In the genomic region with DNA sequence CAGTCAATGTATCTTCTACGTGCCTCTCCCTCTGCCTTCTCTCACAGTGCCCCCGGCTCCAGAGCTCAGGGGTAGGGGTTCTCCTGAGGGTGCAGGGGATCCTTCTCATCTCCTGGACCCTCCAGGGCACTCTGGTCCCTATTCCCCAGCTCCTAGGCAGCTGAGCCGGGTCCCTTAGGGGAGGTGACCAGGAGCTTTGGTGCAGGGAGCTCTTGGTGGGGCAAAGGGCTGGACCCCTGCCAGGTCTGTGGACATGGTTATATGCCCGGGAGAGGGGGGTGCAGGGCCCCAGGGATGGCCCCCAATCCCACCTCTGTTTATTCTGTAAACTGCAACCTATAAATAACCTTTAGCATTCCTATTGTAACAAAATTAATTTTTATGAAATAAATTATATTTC, we compare ENCODE assay signal across 22 cellular contexts. TPM values are rescaled to one million over a fixed set of nuclear protein-coding genes. Genes with fewer than 3 reads are reported as not detected.
A peak's percentile ranks its signal among the peaks of the same experiment; 100 is the strongest.
DNase-seq lines count a peak whose midpoint lies in the region; ATAC-seq and TF ChIP-seq lines count a peak whose summit lies in the region.
"Had no signal": no experiment of that assay in that cellular context is flagged by ENCODE, and none has a peak within 500 bp of the region (broad histone marks: within the 10 kb centered on the region; RNA-seq: fewer than 3 reads in every experiment).

No MANE protein-coding gene starts in this region.

- TF ChIP-seq POLR2A in adrenal gland (IDR thresholded peaks at IDR 0.05) = no peak

- intact Hi-C loops in Right ventricle myocardium superior (cut with DNase I) = no loop called here
- intact Hi-C loops in heart right ventricle (cut with DNase I) = no loop called here
- intact Hi-C loops in dendritic cell treated with granulocyte-macrophage colony-stimulating factor and Interleukin-4, amounts not matched to agents 40 ng/mL and 50 ng/mL, for 4 days (cut with micrococcal nuclease) = no loop called here
- intact Hi-C loops in lower lobe of right lung (cut with DNase I) = no loop called here
- intact Hi-C loops in adrenal gland (cut with DNase I) = no loop called here
- intact Hi-C loops in natural killer cell (cut with micrococcal nuclease) = no loop called here

- 80 to 90% methylated on average over 4 of the region's 4 CpGs for WGBS in heart right ventricle, 2 donors
- WGBS in adrenal gland, 4 donors = 68 to 77% (median 71%) methylated on average over 3 to 4 of the region's 4 CpGs

- H3K4me3 ChIP-seq in heart right ventricle = no peak overlapping the region
- no peak overlapping the region for H3K4me3 ChIP-seq in lower lobe of right lung
- H3K4me3 ChIP-seq in adrenal gland = no peak overlapping the region
- H3K4me3 ChIP-seq: A549; BLaER1 treated with 17β-estradiol and CSF1 and Interleukin-3, amounts not matched to agents 10 nM and 100 nM; GM23248 had no signal

- peaks cover 0 to 50% (median 24%) of the 10 kb centered on the region in 9 donors for H3K36me3 ChIP-seq in heart right ventricle
- peaks cover 24% of the 10 kb centered on the region for H3K36me3 ChIP-seq in lower lobe of right lung
- H3K36me3 ChIP-seq in adrenal gland (replicated peaks in 1 of 2) = no peaks in the 10 kb centered on the region
- H3K36me3 ChIP-seq: BLaER1 treated with 17β-estradiol and CSF1 and Interleukin-3, amounts not matched to agents 10 nM and 100 nM had no signal

- H3K27me3 Mint-ChIP-seq in dendritic cell treated with granulocyte-macrophage colony-stimulating factor and Interleukin-4, amounts not matched to agents 40 ng/mL and 50 ng/mL, for 4 days = no peaks in the 10 kb centered on the region
- H3K27me3 Mint-ChIP-seq in natural killer cell (ENCODE audit: low read depth in 2 of 2) = peaks cover 7% of the 10 kb centered on the region in 2 donors

- DNase-seq in Right ventricle myocardium superior (peak; percentile 40), heart right ventricle (no peak), lower lobe of right lung (peak; percentile 47), adrenal gland (no peak), natural killer cell (no peak), NCI-H524 treated with DMSO at 0.1 percent for 48 hours (lab: John Stamatoyannopoulos, UW) (no peak)
- DNase-seq: 8988T; ACHN; AML-193; BE2C; CD4-positive, alpha-beta T cell; DMS 273 treated with DMSO at 0.1 percent for 48 hours; EL; GDM1; GM23248; H7; HCEC 1CT had no signal

- H3K27ac Mint-ChIP-seq in dendritic cell treated with granulocyte-macrophage colony-stimulating factor and Interleukin-4, amounts not matched to agents 40 ng/mL and 50 ng/mL, for 4 days = peak overlapping the region; percentile 83
- no peak overlapping the region for H3K27ac Mint-ChIP-seq in natural killer cell
- H3K27ac Mint-ChIP-seq: CD4-positive, alpha-beta T cell; CD8-positive, alpha-beta memory T cell had no signal

- H3K27ac ChIP-seq in heart right ventricle (no peak overlapping the region), lower lobe of right lung (no peak overlapping the region), adrenal gland (no peak overlapping the region)
- H3K27ac ChIP-seq: A549; BLaER1 treated with 17β-estradiol and CSF1 and Interleukin-3, amounts not matched to agents 10 nM and 100 nM; GM23248 had no signal

- TF ChIP-seq CTCF in heart right ventricle (IDR thresholded peaks at IDR 0.05) (no peak), lower lobe of right lung (IDR thresholded peaks at IDR 0.05) (no peak), adrenal gland (IDR thresholded peaks at IDR 0.05) (no peak), natural killer cell (IDR thresholded peaks at IDR 0.05) (no peak)

- H3K9me3 ChIP-seq in heart right ventricle (no peaks in the 10 kb centered on the region), lower lobe of right lung (no peaks in the 10 kb centered on the region), adrenal gland (replicated peaks in 1 of 3) (no peaks in the 10 kb centered on the region)
- H3K9me3 ChIP-seq: A549; BE2C; BLaER1 treated with 17β-estradiol and CSF1 and Interleukin-3, amounts not matched to agents 10 nM and 100 nM had no signal

- no peaks in the 10 kb centered on the region for H3K36me3 Mint-ChIP-seq in dendritic cell treated with granulocyte-macrophage colony-stimulating factor and Interleukin-4, amounts not matched to agents 40 ng/mL and 50 ng/mL, for 4 days (ENCODE audit: low read depth)
- no peaks in the 10 kb centered on the region for H3K36me3 Mint-ChIP-seq in natural killer cell
- H3K36me3 Mint-ChIP-seq: CD14-positive monocyte; CD8-positive, alpha-beta memory T cell had no signal

- H3K9me3 Mint-ChIP-seq in dendritic cell treated with granulocyte-macrophage colony-stimulating factor and Interleukin-4, amounts not matched to agents 40 ng/mL and 50 ng/mL, for 4 days = no peaks in the 10 kb centered on the region
- H3K9me3 Mint-ChIP-seq in natural killer cell = no peaks in the 10 kb centered on the region
- H3K9me3 Mint-ChIP-seq: CD14-positive monocyte; CD4-positive, alpha-beta T cell; CD8-positive, alpha-beta memory T cell had no signal

- peaks cover 48% of the 10 kb centered on the region for H3K4me1 Mint-ChIP-seq in dendritic cell treated with granulocyte-macrophage colony-stimulating factor and Interleukin-4, amounts not matched to agents 40 ng/mL and 50 ng/mL, for 4 days (ENCODE audit: low read depth)
- no peaks in the 10 kb centered on the region for H3K4me1 Mint-ChIP-seq in natural killer cell
- H3K4me1 Mint-ChIP-seq: CD8-positive, alpha-beta memory T cell had no signal

- ATAC-seq in Right ventricle myocardium superior (ENCODE audit: poor library complexity) (no peak), heart right ventricle (no peak), lower lobe of right lung (no peak), natural killer cell (no peak)

- H3K27me3 ChIP-seq in heart right ventricle (no peaks in the 10 kb centered on the region), lower lobe of right lung (ENCODE audit: low read depth) (no peaks in the 10 kb centered on the region), adrenal gland (no peaks in the 10 kb centered on the region)
- H3K27me3 ChIP-seq: BE2C; BLaER1 treated with 17β-estradiol and CSF1 and Interleukin-3, amounts not matched to agents 10 nM and 100 nM had no signal

- H3K4me3 Mint-ChIP-seq in dendritic cell treated with granulocyte-macrophage colony-stimulating factor and Interleukin-4, amounts not matched to agents 40 ng/mL and 50 ng/mL, for 4 days = no peak overlapping the region
- H3K4me3 Mint-ChIP-seq in natural killer cell = no peak overlapping the region
- H3K4me3 Mint-ChIP-seq: CD14-positive monocyte; CD4-positive, alpha-beta T cell; CD8-positive, alpha-beta memory T cell had no signal

- H3K4me1 ChIP-seq in heart right ventricle (peaks cover 0 to 8% (median 0%) of the 10 kb centered on the region in 9 donors), lower lobe of right lung (no peaks in the 10 kb centered on the region), adrenal gland (replicated peaks in 1 of 2) (no peaks in the 10 kb centered on the region)
- H3K4me1 ChIP-seq: A549, BE2C had no signal

RNA-seq across cellular contexts. Expression of a gene that starts 16.6 kb away (rescaled TPM):
- total RNA-seq in Right ventricle myocardium superior (1.8 TPM), heart right ventricle (1 to 10 TPM in 8 of 10 donors, under 1 TPM in 2; 0.89 to 3.5 (median 1.2) TPM), lower lobe of right lung (13.2 TPM), adrenal gland (10 to 100 TPM in 1 of 8 donors, 1 to 10 TPM in 7; 1.7 to 19.0 (median 4.0) TPM), natural killer cell (1 to 10 TPM; 4.0 to 6.6 (median 5.3) TPM)
- polyA plus RNA-seq in heart right ventricle (1 to 10 TPM; 1.2 to 1.6 TPM), adrenal gland (1 to 10 TPM; 2.2 to 4.0 (median 3.1) TPM)

Comparison
In these comparisons a context has a peak if more than half of its experiments do, and no peak if none do; other contexts are left out.
1. DNase-seq: peak in Right ventricle myocardium superior (single experiment) and lower lobe of right lung (single experiment); none in heart right ventricle (0 of 2), adrenal gland (0 of 7), natural killer cell (single experiment) and NCI-H524 treated with DMSO at 0.1 percent for 48 hours (single experiment).